ENCODE assay signal across 20 cellular contexts in genomic region chr5:24444439-24444838, GRCh38.
"Had no signal": no experiment of that assay in that cellular context is flagged by ENCODE, and none has a peak within 500 bp of the region (broad histone marks: within the 10 kb centered on the region; RNA-seq: fewer than 3 reads in every experiment).

No MANE protein-coding gene starts in this region.

- DNase-seq: activated CD4-positive, alpha-beta T cell treated with anti-CD3 and anti-CD28 coated beads, Interleukin-2, amount 10 ng/mL, durations not matched to agents 24 days and 14 days; activated CD8-positive, alpha-beta memory T cell treated with anti-CD3 and anti-CD28 coated beads, Interleukin-2, amount 10 ng/mL, durations not matched to agents 7 days and 5 days; activated CD8-positive, alpha-beta T cell treated with anti-CD3 and anti-CD28 coated beads for 36 hours; activated effector memory CD4-positive, alpha-beta T cell treated with anti-CD3 and anti-CD28 coated beads, Interleukin-2, amount 50 U/mL, for 16 hours; activated naive CD4-positive, alpha-beta T cell treated with anti-CD3 and anti-CD28 coated beads, Interleukin-2, amount 10 ng/mL, durations not matched to agents 7 days and 5 days; activated T-cell treated with anti-CD3 and anti-CD28 coated beads for 4 hours; amygdala; dermis blood vessel endothelial cell; effector CD8-positive, alpha-beta T cell; erythroblast; foreskin keratinocyte; immature natural killer cell; left lung; mammary epithelial cell; naive thymus-derived CD8-positive, alpha-beta T cell; retina; spleen; stimulated activated CD4-positive, alpha-beta T cell treated with anti-CD3 and anti-CD28 coated beads, Interleukin-4, amount 100 ng/mL, for 1 hour; stimulated activated naive CD4-positive, alpha-beta T cell; testis had no signal

- ATAC-seq: activated CD8-positive, alpha-beta memory T cell treated with anti-CD3 and anti-CD28 coated beads, Interleukin-2, amount 10 ng/mL, durations not matched to agents 7 days and 5 days; activated CD8-positive, alpha-beta T cell treated with anti-CD3 and anti-CD28 coated beads for 36 hours; foreskin keratinocyte; left lung; naive thymus-derived CD8-positive, alpha-beta T cell had no signal
